ENCODE assay signal across 8 cellular contexts in the genomic region with DNA sequence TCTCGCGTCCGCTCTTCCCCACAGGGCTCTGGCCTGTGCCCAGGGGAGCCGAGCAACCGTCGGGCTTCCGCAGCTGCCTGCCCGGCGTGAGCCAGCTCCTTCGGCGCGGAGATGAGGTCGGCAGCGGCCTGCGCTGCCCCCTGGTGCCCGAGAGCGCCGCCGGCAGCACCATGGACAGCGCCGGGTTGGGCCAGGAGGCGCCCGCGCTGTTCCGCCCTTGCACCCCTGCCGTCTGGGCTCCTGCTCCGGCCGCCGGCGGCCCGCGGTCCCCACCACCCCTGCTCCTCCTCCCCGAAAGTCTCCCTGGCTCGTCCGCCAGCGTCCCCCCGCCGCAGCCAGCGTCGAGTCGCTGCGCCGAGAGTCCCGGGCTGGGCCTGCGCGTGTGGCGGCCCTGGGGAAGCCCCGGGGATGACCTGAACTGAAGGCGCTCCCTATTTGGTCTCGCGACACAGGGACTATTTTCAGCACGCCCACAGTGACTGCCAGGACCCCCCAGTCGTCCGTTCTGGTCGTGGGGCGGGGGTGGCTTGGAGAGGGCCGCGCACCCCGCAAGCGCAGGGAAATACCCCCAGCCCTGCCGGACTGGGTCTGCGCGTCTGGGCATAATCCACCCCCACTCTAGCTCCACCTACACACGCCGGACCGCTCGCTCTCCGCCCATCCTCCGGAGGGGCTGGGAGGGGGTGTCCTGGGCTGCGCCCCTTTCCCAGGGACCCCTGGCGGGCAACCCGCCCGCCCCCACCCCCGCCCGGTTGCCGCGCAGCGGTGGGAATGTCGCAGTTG. TPM values are rescaled to one million over a fixed set of nuclear protein-coding genes. Genes with fewer than 3 reads are reported as not detected.
DNase-seq lines count a peak whose midpoint lies in the region; ATAC-seq, FAIRE-seq and TF ChIP-seq lines count a peak whose summit lies in the region.

No MANE protein-coding gene starts in this region.

- TF ChIP-seq POLR2A in A549 (IDR thresholded peaks at IDR 0.05; ENCODE audit: low read length) (no peak), thyroid gland (IDR thresholded peaks at IDR 0.05) (no peak)

- H3K9me3 ChIP-seq in A549: no peaks in the 10 kb centered on the region
- H3K9me3 ChIP-seq in HUES64 (ENCODE audit: insufficient read depth, low read depth, low read length): no peaks in the 10 kb centered on the region
- H3K9me3 ChIP-seq in osteoblast (ENCODE audit: low read depth, low read length): no peaks in the 10 kb centered on the region
- no peaks in the 10 kb centered on the region for H3K9me3 ChIP-seq in thyroid gland

- CTCF ChIA-PET in A549 (lab: Yijun Ruan, JAX): interaction anchor here (0.6 to 9.9 kb wide), 43 partner anchors 8 to 250 kb away, joined by 3 to 250 read pairs (median 5); partner anchors contain the start of genes ACOT7, GPR153, ICMT and RNF207

- H2AFZ ChIP-seq in osteoblast (ENCODE audit: low read length): no peak overlapping the region

- H3K36me3 ChIP-seq in HUES64 (ENCODE audit: insufficient read depth, low read length) (no peaks in the 10 kb centered on the region), osteoblast (ENCODE audit: insufficient read depth, low read length) (no peaks in the 10 kb centered on the region), thyroid gland (no peaks in the 10 kb centered on the region)

- H3K36me3 Mint-ChIP-seq in activated T-helper 2 cell treated with anti-CD3 and anti-CD28 coated beads, Interferon-gamma antibody, Interleukin-2, Interleukin-4, amounts not matched to agents 10 μg/mL and 5 μg/mL and 100 μg/mL, durations not matched to agents 14 hours and 24 hours and 36 hours (ENCODE audit: low read depth): no peaks in the 10 kb centered on the region

- H3K79me2 ChIP-seq in osteoblast (ENCODE audit: insufficient read depth, low read length): no peaks in the 10 kb centered on the region

- peaks cover 7% of the 10 kb centered on the region for H4K20me1 ChIP-seq in osteoblast (ENCODE audit: insufficient read depth, low read length)

- peaks cover 62% of the 10 kb centered on the region for H3K27me3 Mint-ChIP-seq in activated T-helper 2 cell treated with anti-CD3 and anti-CD28 coated beads, Interferon-gamma antibody, Interleukin-2, Interleukin-4, amounts not matched to agents 10 μg/mL and 5 μg/mL and 100 μg/mL, durations not matched to agents 14 hours and 24 hours and 36 hours (ENCODE audit: low read depth)

- H3K9ac ChIP-seq in HUES64 (ENCODE audit: low read depth, low read length): no peak overlapping the region

- peaks cover 7% of the 10 kb centered on the region for H3K4me1 Mint-ChIP-seq in activated T-helper 2 cell treated with anti-CD3 and anti-CD28 coated beads, Interferon-gamma antibody, Interleukin-2, Interleukin-4, amounts not matched to agents 10 μg/mL and 5 μg/mL and 100 μg/mL, durations not matched to agents 14 hours and 24 hours and 36 hours (ENCODE audit: low read depth)

- no peak overlapping the region for H3K27ac ChIP-seq in A549
- H3K27ac ChIP-seq in HUES64 (ENCODE audit: low read depth, low read length): peak overlapping the region; percentile 77; the same call in 1 of the 2 replicates
- H3K27ac ChIP-seq in osteoblast (ENCODE audit: low read depth, low read length): no peak overlapping the region
- H3K27ac ChIP-seq in thyroid gland: no peak overlapping the region

- no peak overlapping the region for H3K27ac Mint-ChIP-seq in activated T-helper 2 cell treated with anti-CD3 and anti-CD28 coated beads, Interferon-gamma antibody, Interleukin-2, Interleukin-4, amounts not matched to agents 10 μg/mL and 5 μg/mL and 100 μg/mL, durations not matched to agents 14 hours and 24 hours and 36 hours

- no peaks in the 10 kb centered on the region for H3K9me3 Mint-ChIP-seq in activated T-helper 2 cell treated with anti-CD3 and anti-CD28 coated beads, Interferon-gamma antibody, Interleukin-2, Interleukin-4, amounts not matched to agents 10 μg/mL and 5 μg/mL and 100 μg/mL, durations not matched to agents 14 hours and 24 hours and 36 hours

- H3K4me3 ChIP-seq in A549 (peak overlapping the region; percentile 40), HUES64 (ENCODE audit: low read length) (peak overlapping the region; percentile 70), foreskin fibroblast (ENCODE audit: low read depth in 1 of 2, low read length in 2 of 2) (peak overlapping the region; percentile 11 to 15), osteoblast (ENCODE audit: insufficient read depth, low read length) (no peak overlapping the region), thyroid gland (replicated peaks in 1 of 3) (no peak overlapping the region)

- ATAC-seq in A549 (peak; percentile 67 to 79), GM18498 (IDR thresholded peaks at IDR 0.05; ENCODE audit: unreplicated experiment) (peak; percentile 63)

- peak overlapping the region; percentile 90 for H3K4me2 ChIP-seq in A549
- H3K4me2 ChIP-seq in osteoblast (ENCODE audit: insufficient read depth, low read length): peak overlapping the region; percentile 24

- no peak overlapping the region for H3K4me3 Mint-ChIP-seq in activated T-helper 2 cell treated with anti-CD3 and anti-CD28 coated beads, Interferon-gamma antibody, Interleukin-2, Interleukin-4, amounts not matched to agents 10 μg/mL and 5 μg/mL and 100 μg/mL, durations not matched to agents 14 hours and 24 hours and 36 hours (ENCODE audit: low read depth)

- intact Hi-C loops in activated T-helper 2 cell treated with anti-CD3 and anti-CD28 coated beads, Interferon-gamma antibody, Interleukin-2, Interleukin-4, amounts not matched to agents 10 μg/mL and 5 μg/mL and 100 μg/mL, durations not matched to agents 14 hours and 24 hours and 36 hours (cut with micrococcal nuclease): loop anchor here (5.0 kb wide), 2 partner anchors 97 to 177 kb away; partner anchors contain the start of gene ESPN
- intact Hi-C loops in thyroid gland (cut with DNase I): loop anchor here (5.0 kb wide), 1 partner anchor 162 kb away; no protein-coding TSS in a partner anchor

- H3K4me1 ChIP-seq in A549 (peaks cover 6% of the 10 kb centered on the region; the same call in 2 of the 3 replicates), HUES64 (ENCODE audit: insufficient read depth, low read length) (peaks cover 25% of the 10 kb centered on the region), osteoblast (ENCODE audit: insufficient read depth, low read length) (peaks cover 4% of the 10 kb centered on the region), thyroid gland (peaks cover 0 to 30% of the 10 kb centered on the region in 2 donors)

- POLR2A ChIA-PET in A549 (lab: Yijun Ruan, JAX): interaction anchor here (0.9 to 1.4 kb wide), 2 partner anchors 41 to 149 kb away, joined by 3 to 4 read pairs; partner anchors contain the start of gene ACOT7

- no peak for TF ChIP-seq EP300 in A549 (IDR thresholded peaks at IDR 0.05)

- no peak for FAIRE-seq in A549 (lab: Jason Lieb, UNC)

- 17% methylated on average over 1 of the region's 79 CpGs for WGBS in A549 (ENCODE audit: missing lambda C conversion rate)
- WGBS in HUES64: under 1% methylated on average over 79 of the region's 79 CpGs
- WGBS in thyroid gland, 2 donors: 0 to 1% methylated on average over 2 to 17 of the region's 79 CpGs

- TF ChIP-seq RAD21 in A549 (conservative IDR thresholded peaks at IDR 0.05 in 1 of 2, IDR thresholded peaks at IDR 0.05 in 1 of 2): peak; percentile 24 to 53

- TF ChIP-seq CTCF in A549 (IDR thresholded peaks at IDR 0.05) (peak; percentile 55), foreskin fibroblast (IDR thresholded peaks at IDR 0.05; ENCODE audit: low read depth, low read length) (peak; percentile 92), osteoblast (IDR thresholded peaks at IDR 0.05; ENCODE audit: extremely low read depth, low read depth, low read length) (peak; percentile 69), thyroid gland (IDR thresholded peaks at IDR 0.05) (peak; percentile 36 to 95 (median 80))

- peaks cover 78% of the 10 kb centered on the region for H3K27me3 ChIP-seq in HUES64 (ENCODE audit: insufficient read depth, low read length)
- H3K27me3 ChIP-seq in osteoblast (ENCODE audit: insufficient read depth, low read length): peaks cover 63% of the 10 kb centered on the region
- H3K27me3 ChIP-seq in thyroid gland: peaks cover 41% of the 10 kb centered on the region

- DNase-seq in A549 (ENCODE audit: low read depth in 1 of 2, low spot score in 1 of 2): peak; percentile 68 to 78
- DNase-seq in RKO (ENCODE audit: low spot score): peak; percentile 87
- DNase-seq in activated T-helper 2 cell treated with anti-CD3 and anti-CD28 coated beads, Interferon-gamma antibody, Interleukin-2, Interleukin-4, amounts not matched to agents 10 μg/mL and 5 μg/mL and 100 μg/mL, durations not matched to agents 14 hours and 24 hours and 36 hours (ENCODE audit: low spot score): peak; percentile 76
- DNase-seq in foreskin fibroblast: peak; percentile 77 to 94
- DNase-seq in osteoblast (ENCODE audit: insufficient read length, low spot score, missing footprints): peak; percentile 100
- DNase-seq in thyroid gland: peak; percentile 76 to 80

RNA-seq across cellular contexts. Expression of gene HES3, which starts 1.3 kb away (rescaled TPM):
- not detected in 2 replicates for polyA plus RNA-seq in A549 (2011; rRNA removed)
- not detected in 2 replicates for polyA plus RNA-seq in A549 (2012; cell fraction: cytosol; rRNA removed)
- not detected in 2 replicates for polyA plus RNA-seq in A549 (2012; cell fraction: nucleus; rRNA removed)
- polyA plus RNA-seq in A549 (2017; fragmentation: RNase III; extraction: RNeasy Plus Mini Kit Qiagen cat#74134 plus additional on column Dnase treatment): not detected in 3 replicates
- not detected in 2 replicates for polyA minus RNA-seq in A549 (2011; rRNA and poly(A)+ RNA removed)
- polyA plus RNA-seq in HUES64 (2013, experiment 1 of 2): 40.9 TPM
- 47.5 TPM for polyA plus RNA-seq in HUES64 (2013, experiment 2 of 2)
- total RNA-seq in activated T-helper 2 cell treated with anti-CD3 and anti-CD28 coated beads, Interferon-gamma antibody, Interleukin-2, Interleukin-4, amounts not matched to agents 10 μg/mL and 5 μg/mL and 100 μg/mL, durations not matched to agents 14 hours and 24 hours and 36 hours: not detected in 2 replicates
- not detected in 2 replicates for total RNA-seq in osteoblast
- total RNA-seq in thyroid gland: not detected

RNA-seq across cellular contexts. Expression of gene ICMT, which starts 9.5 kb away (rescaled TPM):
- polyA plus RNA-seq in A549 (2011; rRNA removed): 64.6 and 71.4 TPM in 2 replicates
- polyA plus RNA-seq in A549 (2012; cell fraction: cytosol; rRNA removed): 33.8 and 42.9 TPM in 2 replicates
- 22.6 and 29.9 TPM in 2 replicates for polyA plus RNA-seq in A549 (2012; cell fraction: nucleus; rRNA removed)
- 63.9 to 97.2 TPM (median 84.6 TPM) in 3 replicates for polyA plus RNA-seq in A549 (2017; fragmentation: RNase III; extraction: RNeasy Plus Mini Kit Qiagen cat#74134 plus additional on column Dnase treatment)
- 61.0 and 61.6 TPM in 2 replicates for polyA minus RNA-seq in A549 (2011; rRNA and poly(A)+ RNA removed)
- polyA plus RNA-seq in HUES64 (2013, experiment 1 of 2): 95.1 TPM
- 86.5 TPM for polyA plus RNA-seq in HUES64 (2013, experiment 2 of 2)
- total RNA-seq in activated T-helper 2 cell treated with anti-CD3 and anti-CD28 coated beads, Interferon-gamma antibody, Interleukin-2, Interleukin-4, amounts not matched to agents 10 μg/mL and 5 μg/mL and 100 μg/mL, durations not matched to agents 14 hours and 24 hours and 36 hours: 60.0 and 62.3 TPM in 2 replicates
- 60.8 and 63.6 TPM in 2 replicates for total RNA-seq in osteoblast
- total RNA-seq in thyroid gland: 10 to 100 TPM; 66.2 to 86.2 (median 78.1) TPM

RNA-seq across cellular contexts. Expression of gene GPR153, which starts 15.6 kb away (rescaled TPM):
- 0.56 and 0.81 TPM in 2 replicates for polyA plus RNA-seq in A549 (2011; rRNA removed)
- polyA plus RNA-seq in A549 (2012; cell fraction: cytosol; rRNA removed): 0.87 and 1.3 TPM in 2 replicates
- 2.3 and 3.1 TPM in 2 replicates for polyA plus RNA-seq in A549 (2012; cell fraction: nucleus; rRNA removed)
- 1.1 to 1.5 TPM (median 1.4 TPM) in 3 replicates for polyA plus RNA-seq in A549 (2017; fragmentation: RNase III; extraction: RNeasy Plus Mini Kit Qiagen cat#74134 plus additional on column Dnase treatment)
- polyA minus RNA-seq in A549 (2011; rRNA and poly(A)+ RNA removed): 0.68 and 0.87 TPM in 2 replicates
- polyA plus RNA-seq in HUES64 (2013, experiment 1 of 2): 7.9 TPM
- 14.0 TPM for polyA plus RNA-seq in HUES64 (2013, experiment 2 of 2)
- 1.5 TPM in 2 replicates for total RNA-seq in activated T-helper 2 cell treated with anti-CD3 and anti-CD28 coated beads, Interferon-gamma antibody, Interleukin-2, Interleukin-4, amounts not matched to agents 10 μg/mL and 5 μg/mL and 100 μg/mL, durations not matched to agents 14 hours and 24 hours and 36 hours
- total RNA-seq in osteoblast: 2.9 and 4.0 TPM in 2 replicates
- 1 to 10 TPM in 3 of 4 donors, under 1 TPM in 1; 0.78 to 3.2 (median 1.5) TPM for total RNA-seq in thyroid gland

RNA-seq across cellular contexts. Expression of gene RNF207, which starts 39.4 kb away (rescaled TPM):
- polyA plus RNA-seq in A549 (2011; rRNA removed) (11.3 and 17.9 TPM in 2 replicates), A549 (2017; fragmentation: RNase III; extraction: RNeasy Plus Mini Kit Qiagen cat#74134 plus additional on column Dnase treatment) (24.6 to 28.0 TPM (median 27.6 TPM) in 3 replicates)
- 51.4 and 60.1 TPM in 2 replicates for polyA plus RNA-seq in A549 (2012; cell fraction: cytosol; rRNA removed)
- polyA plus RNA-seq in A549 (2012; cell fraction: nucleus; rRNA removed): 287 and 554 TPM in 2 replicates
- polyA minus RNA-seq in A549 (2011; rRNA and poly(A)+ RNA removed): 17.1 and 19.7 TPM in 2 replicates
- polyA plus RNA-seq in HUES64 (2013, experiment 1 of 2): 0.80 TPM
- polyA plus RNA-seq in HUES64 (2013, experiment 2 of 2): 2.5 TPM
- total RNA-seq in activated T-helper 2 cell treated with anti-CD3 and anti-CD28 coated beads, Interferon-gamma antibody, Interleukin-2, Interleukin-4, amounts not matched to agents 10 μg/mL and 5 μg/mL and 100 μg/mL, durations not matched to agents 14 hours and 24 hours and 36 hours: 54.4 and 58.4 TPM in 2 replicates
- total RNA-seq in osteoblast (10.6 and 42.7 TPM in 2 replicates), thyroid gland (10 to 100 TPM; 32.9 to 63.5 (median 47.0) TPM)

RNA-seq across cellular contexts. Expression of gene RPL22, which starts 45.9 kb away (rescaled TPM):
- polyA plus RNA-seq in A549 (2011; rRNA removed): 221 and 373 TPM in 2 replicates
- polyA plus RNA-seq in A549 (2012; cell fraction: cytosol; rRNA removed): 73.5 and 98.3 TPM in 2 replicates
- 13.1 and 21.3 TPM in 2 replicates for polyA plus RNA-seq in A549 (2012; cell fraction: nucleus; rRNA removed)
- polyA plus RNA-seq in A549 (2017; fragmentation: RNase III; extraction: RNeasy Plus Mini Kit Qiagen cat#74134 plus additional on column Dnase treatment): 374 to 377 TPM (median 375 TPM) in 3 replicates
- polyA minus RNA-seq in A549 (2011; rRNA and poly(A)+ RNA removed): 22.8 and 27.3 TPM in 2 replicates
- 320 TPM for polyA plus RNA-seq in HUES64 (2013, experiment 1 of 2)
- 370 TPM for polyA plus RNA-seq in HUES64 (2013, experiment 2 of 2)
- 473 and 533 TPM in 2 replicates for total RNA-seq in activated T-helper 2 cell treated with anti-CD3 and anti-CD28 coated beads, Interferon-gamma antibody, Interleukin-2, Interleukin-4, amounts not matched to agents 10 μg/mL and 5 μg/mL and 100 μg/mL, durations not matched to agents 14 hours and 24 hours and 36 hours
- 93.0 and 99.3 TPM in 2 replicates for total RNA-seq in osteoblast
- total RNA-seq in thyroid gland: 100 to 1,000 TPM; 154 to 230 (median 181) TPM

Comparison
In these comparisons a context has a peak if more than half of its experiments do, and no peak if none do; other contexts are left out.
1. H3K4me3 ChIP-seq: peak in A549 (single experiment), HUES64 (single experiment) and foreskin fibroblast (2 of 2); none in osteoblast (single experiment) and thyroid gland (0 of 3).
2. Peak in every context shown above with its lines, with median percentiles within 50 percentile points of each other: DNase-seq and CTCF ChIP-seq.